In genomic region chr3:194561306-194561974, GRCh38 we compare ENCODE assay signal across 16 cellular contexts.
DNase-seq lines count a peak whose midpoint lies in the region; ATAC-seq, FAIRE-seq and TF ChIP-seq lines count a peak whose summit lies in the region.
"Had no signal": no experiment of that assay in that cellular context is flagged by ENCODE, and none has a peak within 500 bp of the region (broad histone marks: within the 10 kb centered on the region; RNA-seq: fewer than 3 reads in every experiment).

No MANE protein-coding gene starts in this region.

- H3K36me3 ChIP-seq in GM12878 (ENCODE audit: control insufficient read depth in 2 of 2, insufficient read depth in 2 of 2, low read length in 1 of 2) (no peaks in the 10 kb centered on the region), hepatocyte (replicated peaks; ENCODE audit: insufficient read depth, low read depth) (no peaks in the 10 kb centered on the region), prostate gland (no peaks in the 10 kb centered on the region)
- H3K36me3 ChIP-seq: neutrophil had no signal

- no peaks in the 10 kb centered on the region for H4K20me1 ChIP-seq in GM12878 (ENCODE audit: control insufficient read depth, insufficient read depth)
- H4K20me1 ChIP-seq in hepatocyte (ENCODE audit: insufficient read depth, poor library complexity, severe bottlenecking), result no peaks in the 10 kb centered on the region

- DNase-seq in SIG-M5 treated with dmso at 0.1 percent for 504 hours (lab: John Stamatoyannopoulos, UW; ENCODE audit: unreplicated experiment) (peak; percentile 30), SIG-M5 (lab: John Stamatoyannopoulos, UW) (no peak), HT1080 (ENCODE audit: low read depth) (peak; percentile 84), GM12878 (ENCODE audit: low read depth, low spot score) (no peak), mesothelial cell of epicardium (ENCODE audit: low spot score in 2 of 2, unreplicated experiment in 2 of 2) (no peak), hepatocyte (ENCODE audit: low spot score) (no peak), prostate gland (ENCODE audit: low spot score) (no peak)
- DNase-seq in stimulated activated naive CD4-positive, alpha-beta T cell treated with Interleukin-2 at 50 U/mL for 16 hours (lab: John Stamatoyannopoulos, UW), result no peak
- DNase-seq: DND-41; NCI-H1105; NCI-H82; stimulated activated CD4-positive, alpha-beta T cell treated with anti-CD3 and anti-CD28 coated beads, Interleukin-1b, Interleukin-23, amount 100 ng/mL, for 48 hours had no signal

- H3K4me2 ChIP-seq in GM12878 (ENCODE audit: control insufficient read depth, insufficient read depth) (no peak overlapping the region), hepatocyte (no peak overlapping the region)

- H3K9me3 Mint-ChIP-seq in mesothelial cell of epicardium, result no peaks in the 10 kb centered on the region
- H3K9me3 Mint-ChIP-seq: T-helper 1 cell treated with Interleukin-12 subunit alpha and Interleukin-12 subunit beta and Interleukin-4 antibody, amounts not matched to agents 30 μg/mL and 1 μg/mL, for 36 hours had no signal

- no TSS peak for BruUV-seq in GM12878 (replicated peaks; lab: Mats Ljungman, UMichigan)

- H3K27me3 ChIP-seq in GM12878 (replicated peaks in 1 of 2; ENCODE audit: control insufficient read depth in 2 of 2, insufficient read depth in 2 of 2, low read length in 1 of 2) (no peaks in the 10 kb centered on the region; a peak in 1 of 4 replicates), hepatocyte (no peaks in the 10 kb centered on the region), prostate gland (replicated peaks; ENCODE audit: insufficient read depth) (no peaks in the 10 kb centered on the region)
- H3K27me3 ChIP-seq: neutrophil had no signal

- H3K79me2 ChIP-seq in GM12878 (ENCODE audit: control insufficient read depth, insufficient read depth, low read length), result no peaks in the 10 kb centered on the region
- H3K79me2 ChIP-seq in hepatocyte, result no peaks in the 10 kb centered on the region

- H3K27ac Mint-ChIP-seq in mesothelial cell of epicardium, result peak overlapping the region; percentile 32
- H3K27ac Mint-ChIP-seq: T-helper 1 cell treated with Interleukin-12 subunit alpha and Interleukin-12 subunit beta and Interleukin-4 antibody, amounts not matched to agents 30 μg/mL and 1 μg/mL, for 36 hours had no signal

- ATAC-seq in GM12878, result no peak

- RAD21 ChIA-PET in GM12878 (lab: Charles Lee; ENCODE audit: unreplicated experiment), result interaction anchor here (1.0 kb wide), 1 partner anchor 12 kb away, joined by 3 read pairs; no protein-coding TSS in a partner anchor

- SMC1A ChIA-PET in GM12878 (lab: Charles Lee; ENCODE audit: uncharacterized antibody, unreplicated experiment), result interaction anchor here (1.5 kb wide), 1 partner anchor 89 kb away, joined by 4 read pairs; no protein-coding TSS in a partner anchor

- no peak overlapping the region for H3K27ac ChIP-seq in GM12878 (ENCODE audit: control insufficient read depth, insufficient read depth)
- no peak overlapping the region for H3K27ac ChIP-seq in hepatocyte
- H3K27ac ChIP-seq in prostate gland, result no peak overlapping the region
- H3K27ac ChIP-seq: HL-60, neutrophil had no signal

- in situ Hi-C loops in GM12878 (cut with MboI), result no loop called here

- no peak for TF ChIP-seq RAD21 in GM12878 (IDR thresholded peaks at IDR 0.05; ENCODE audit: insufficient read depth, low read depth, low read length)

- CTCF ChIA-PET in GM12878 (lab: Yijun Ruan, JAX), result interaction anchor here (1.2 kb wide), 1 partner anchor 89 kb away, joined by 3 read pairs; no protein-coding TSS in a partner anchor

- TF ChIP-seq POLR2A in GM12878 (IDR thresholded peaks at IDR 0.05; ENCODE audit: low read depth, low read length) (no peak), prostate gland (IDR thresholded peaks at IDR 0.05) (no peak)

- TF ChIP-seq EP300 in GM12878 (IDR thresholded peaks at IDR 0.05; ENCODE audit: borderline replicate concordance in 1 of 2, control insufficient read depth in 1 of 2, low read depth in 2 of 2, low read length in 2 of 2), result no peak

- no peak overlapping the region for H3K4me3 Mint-ChIP-seq in mesothelial cell of epicardium
- H3K4me3 Mint-ChIP-seq: T-helper 1 cell treated with Interleukin-12 subunit alpha and Interleukin-12 subunit beta and Interleukin-4 antibody, amounts not matched to agents 30 μg/mL and 1 μg/mL, for 36 hours had no signal

- WGBS in GM12878 (ENCODE audit: insufficient coverage, insufficient replicate concordance, low lambda C conversion rate, missing lambda C conversion rate), result 80% methylated on average over 7 of the region's 7 CpGs
- WGBS in hepatocyte (ENCODE audit: low lambda C conversion rate, missing lambda C conversion rate), result 86% methylated on average over 7 of the region's 7 CpGs
- 39% methylated on average over 7 of the region's 7 CpGs for WGBS in prostate gland

- peaks cover 38% of the 10 kb centered on the region for H3K27me3 Mint-ChIP-seq in mesothelial cell of epicardium (ENCODE audit: low read depth)

- no peaks in the 10 kb centered on the region for H3K4me1 ChIP-seq in GM12878 (ENCODE audit: control insufficient read depth, insufficient read depth, low read length)
- H3K4me1 ChIP-seq in hepatocyte (ENCODE audit: insufficient read depth), result no peaks in the 10 kb centered on the region
- no peaks in the 10 kb centered on the region for H3K4me1 ChIP-seq in prostate gland (replicated peaks)

- H3K9me3 ChIP-seq in GM12878 (replicated peaks; ENCODE audit: control insufficient read depth, insufficient read depth, low read length), result no peaks in the 10 kb centered on the region
- no peaks in the 10 kb centered on the region for H3K9me3 ChIP-seq in hepatocyte (ENCODE audit: low read depth)
- no peaks in the 10 kb centered on the region for H3K9me3 ChIP-seq in prostate gland
- H3K9me3 ChIP-seq: neutrophil had no signal

- TF ChIP-seq CTCF in GM12878 (IDR thresholded peaks at IDR 0.05 in 2 of 3, conservative IDR thresholded peaks at IDR 0.05 in 1 of 3; ENCODE audit: control insufficient read depth in 2 of 3, extremely low read depth in 1 of 3, insufficient read depth in 1 of 3, low read depth in 3 of 3, low read length in 3 of 3) (no peak), mesothelial cell of epicardium (IDR thresholded peaks at IDR 0.05; ENCODE audit: unreplicated experiment) (no peak), hepatocyte (IDR thresholded peaks at IDR 0.05; ENCODE audit: poor library complexity) (no peak), prostate gland (IDR thresholded peaks at IDR 0.05) (no peak)

- no peaks in the 10 kb centered on the region for H3K36me3 Mint-ChIP-seq in mesothelial cell of epicardium

- peaks cover 29% of the 10 kb centered on the region for H3K4me1 Mint-ChIP-seq in mesothelial cell of epicardium

- no peak for FAIRE-seq in GM12878 (lab: Jason Lieb, UNC)
- FAIRE-seq: A204.1 had no signal

- intact Hi-C loops in GM12878 (cut with micrococcal nuclease; ENCODE audit: unreplicated experiment) (no loop called here), prostate gland (cut with DNase I) (no loop called here)

- H3K4me3 ChIP-seq in GM12878 (no peak overlapping the region), hepatocyte (no peak overlapping the region), prostate gland (no peak overlapping the region)

- no peak overlapping the region for H3K9ac ChIP-seq in GM12878 (ENCODE audit: control insufficient read depth, insufficient read depth, low read length)

- H2AFZ ChIP-seq in GM12878 (ENCODE audit: control insufficient read depth, low read depth, low read length), result no peak overlapping the region
- no peak overlapping the region for H2AFZ ChIP-seq in hepatocyte

- no peaks in the 10 kb centered on the region for H3K9me2 ChIP-seq in hepatocyte (replicated peaks; ENCODE audit: insufficient read depth)

- POLR2A ChIA-PET in GM12878 (lab: Charles Lee), result no interaction called here

TF ChIP-seq in GM12878, 131 proteins besides CTCF, POLR2A, EP300 and RAD21:
- TF ChIP-seq ATF7 (IDR thresholded peaks at IDR 0.05; ENCODE audit: low read depth), result 0 out of 2 replicates have a peak, but pooled peaks have one; percentile 35
- TF ChIP-seq, protein P1, sequence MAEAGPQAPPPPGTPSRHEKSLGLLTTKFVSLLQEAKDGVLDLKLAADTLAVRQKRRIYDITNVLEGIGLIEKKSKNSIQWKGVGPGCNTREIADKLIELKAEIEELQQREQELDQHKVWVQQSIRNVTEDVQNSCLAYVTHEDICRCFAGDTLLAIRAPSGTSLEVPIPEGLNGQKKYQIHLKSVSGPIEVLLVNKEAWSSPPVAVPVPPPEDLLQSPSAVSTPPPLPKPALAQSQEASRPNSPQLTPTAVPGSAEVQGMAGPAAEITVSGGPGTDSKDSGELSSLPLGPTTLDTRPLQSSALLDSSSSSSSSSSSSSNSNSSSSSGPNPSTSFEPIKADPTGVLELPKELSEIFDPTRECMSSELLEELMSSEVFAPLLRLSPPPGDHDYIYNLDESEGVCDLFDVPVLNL (IDR thresholded peaks at IDR 0.05; ENCODE audit: low read depth, low read length), result no peak
TF ChIP-seq in GM12878: peak in this region for 1.

Comparison
In these comparisons a context has a peak if more than half of its experiments do, and no peak if none do; other contexts are left out.
1. DNase-seq: peak in SIG-M5 treated with dmso at 0.1 percent for 504 hours (single experiment) and HT1080 (single experiment); none in SIG-M5 (single experiment), GM12878 (single experiment), mesothelial cell of epicardium (0 of 2), stimulated activated naive CD4-positive, alpha-beta T cell treated with Interleukin-2 at 50 U/mL for 16 hours (single experiment), hepatocyte (single experiment) and prostate gland (single experiment).